Comparison of ENCODE assay signal across 8 cellular contexts in the genomic region with DNA sequence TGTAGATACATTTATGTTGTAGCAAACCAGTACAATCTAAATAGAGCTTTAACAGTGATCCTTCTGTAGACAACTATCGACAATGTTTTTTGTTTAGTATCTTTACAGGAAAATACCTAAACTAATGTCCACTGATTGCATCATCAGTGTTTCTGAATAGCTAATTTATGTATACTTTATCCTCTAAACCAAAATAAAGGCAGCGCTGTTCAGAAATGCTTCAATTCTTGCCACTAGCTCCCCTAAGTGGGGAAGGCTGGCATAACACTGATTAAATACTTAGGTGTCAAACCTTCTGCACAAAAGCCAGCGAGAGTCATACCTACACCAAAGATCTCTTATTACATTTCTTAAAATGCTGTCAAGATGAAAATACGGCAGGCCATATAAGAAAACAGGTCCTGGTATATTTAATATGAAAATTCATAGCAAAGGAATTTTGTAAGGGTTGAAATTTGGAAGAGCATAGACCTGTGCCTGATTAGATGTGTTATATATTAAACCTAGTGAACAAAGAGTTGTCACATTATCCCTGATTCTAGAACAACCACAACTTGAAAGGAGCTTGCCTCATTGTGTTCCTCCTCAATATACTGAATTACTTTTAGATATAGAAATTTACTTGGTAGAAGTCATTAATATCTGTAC.
DNase-seq lines count a peak whose midpoint lies in the region; ATAC-seq, FAIRE-seq and TF ChIP-seq lines count a peak whose summit lies in the region.

No MANE protein-coding gene starts in this region.

- intact Hi-C loops in vagina (cut with DNase I): no loop called here

- H3K4me3 ChIP-seq in GM06990 (replicated peaks; ENCODE audit: low read depth, low read length) (no peak overlapping the region), vagina (no peak overlapping the region)

- FAIRE-seq in GM12892 (lab: Jason Lieb, UNC): no peak

- DNase-seq in GM06990 (ENCODE audit: extremely low read depth, insufficient read length) (no peak), NCI-H2029 (lab: John Stamatoyannopoulos, UW) (peak; percentile 54), dedifferentiated amniotic fluid mesenchymal stem cell (ENCODE audit: extremely low spot score) (peak; percentile 90), superior temporal gyrus (ENCODE audit: extremely low spot score) (peak; percentile 86), vagina (ENCODE audit: extremely low spot score in 2 of 2) (no peak), omental fat pad (ENCODE audit: low spot score) (no peak), GM12892 (ENCODE audit: insufficient read length) (no peak)

- peak; percentile 52 for TF ChIP-seq CTCF in GM06990 (IDR thresholded peaks at IDR 0.05; ENCODE audit: insufficient read depth, low read length, poor library complexity, severe bottlenecking)
- TF ChIP-seq CTCF in vagina (IDR thresholded peaks at IDR 0.05): no peak
- TF ChIP-seq CTCF in omental fat pad (IDR thresholded peaks at IDR 0.05): no peak

- H3K36me3 ChIP-seq in GM06990 (ENCODE audit: control insufficient read depth, insufficient read depth, low read length) (no peaks in the 10 kb centered on the region), vagina (no peaks in the 10 kb centered on the region)

- H3K27me3 ChIP-seq in GM06990 (replicated peaks; ENCODE audit: control insufficient read depth, insufficient read depth, low read length): no peaks in the 10 kb centered on the region
- H3K27me3 ChIP-seq in vagina: no peaks in the 10 kb centered on the region

- no peaks in the 10 kb centered on the region for H3K9me3 ChIP-seq in vagina

- no peaks in the 10 kb centered on the region for H3K4me1 ChIP-seq in vagina

- no peak overlapping the region for H3K27ac ChIP-seq in vagina

- no peak for TF ChIP-seq POLR2A in vagina (IDR thresholded peaks at IDR 0.05)
- no peak for TF ChIP-seq POLR2A in GM12892 (IDR thresholded peaks at IDR 0.05; ENCODE audit: low read depth, low read length)

- ATAC-seq in GM21825 (IDR thresholded peaks at IDR 0.05; ENCODE audit: unreplicated experiment) (peak; percentile 52), omental fat pad (ENCODE audit: low FRiP score) (no peak)

Comparison
In these comparisons a context has a peak if more than half of its experiments do, and no peak if none do; other contexts are left out.
1. DNase-seq: peak in NCI-H2029 (single experiment), dedifferentiated amniotic fluid mesenchymal stem cell (single experiment) and superior temporal gyrus (single experiment); none in GM06990 (single experiment), vagina (0 of 2), omental fat pad (single experiment) and GM12892 (single experiment).